In genomic region chr1:200895801-200896570, GRCh38 we compare ENCODE assay signal across 14 cellular contexts. TPM values are rescaled to one million over a fixed set of nuclear protein-coding genes. Genes with fewer than 3 reads are reported as not detected.
DNase-seq lines count a peak whose midpoint lies in the region; ATAC-seq lines count a peak whose summit lies in the region.
"Had no signal": no experiment of that assay in that cellular context is flagged by ENCODE, and none has a peak within 500 bp of the region (broad histone marks: within the 10 kb centered on the region; RNA-seq: fewer than 3 reads in every experiment).

No MANE protein-coding gene starts in this region.

- peak overlapping the region; percentile 66 for H3K56ac ChIP-seq in mesendoderm (ENCODE audit: low read length)

- peak overlapping the region; percentile 11 for H3K4me2 ChIP-seq in mesendoderm (ENCODE audit: low read length)

- no peak overlapping the region for H2BK5ac ChIP-seq in mesendoderm (ENCODE audit: low read length)

- WGBS in mesendoderm (ENCODE audit: extremely low coverage, insufficient coverage, low lambda C conversion rate): no CpG with 5 or more reads among the region's 9 CpGs

- H3K4ac ChIP-seq in mesendoderm (ENCODE audit: low read depth, low read length): no peak overlapping the region

- no peak overlapping the region for H3K9ac ChIP-seq in mesendoderm (ENCODE audit: low read length)

- ATAC-seq in GM18498 (IDR thresholded peaks at IDR 0.05; ENCODE audit: unreplicated experiment): peak; percentile 34
- peak; percentile 61 for ATAC-seq in HG02943 (IDR thresholded peaks at IDR 0.05; ENCODE audit: low read depth, unreplicated experiment)
- ATAC-seq in GM19351 (IDR thresholded peaks at IDR 0.05; ENCODE audit: unreplicated experiment): no peak
- ATAC-seq in GM21526 (IDR thresholded peaks at IDR 0.05; ENCODE audit: low FRiP score, unreplicated experiment): no peak

- H3K36me3 ChIP-seq in SJCRH30: peaks cover 5% of the 10 kb centered on the region; the same call in 1 of the 2 replicates
- H3K36me3 ChIP-seq in mesendoderm (ENCODE audit: control insufficient read depth, insufficient read depth, low read length): peaks cover 10% of the 10 kb centered on the region
- H3K36me3 ChIP-seq: tibial nerve had no signal

- no peak overlapping the region for H2BK15ac ChIP-seq in mesendoderm (replicated peaks; ENCODE audit: low read depth)

- no peak overlapping the region for H2AK5ac ChIP-seq in mesendoderm (ENCODE audit: low read length)

- H3K79me1 ChIP-seq in mesendoderm (ENCODE audit: low read length): peaks cover 22% of the 10 kb centered on the region

- H3K23ac ChIP-seq in mesendoderm (ENCODE audit: low read length): no peak overlapping the region

- no peak overlapping the region for H2BK120ac ChIP-seq in mesendoderm (ENCODE audit: low read depth, low read length)

- no peaks in the 10 kb centered on the region for H3K27me3 ChIP-seq in SJCRH30
- no peaks in the 10 kb centered on the region for H3K27me3 ChIP-seq in mesendoderm (ENCODE audit: insufficient read depth, low read length, poor library complexity)

- H3K4me1 ChIP-seq in SJCRH30 (peaks cover 23% of the 10 kb centered on the region), mesendoderm (ENCODE audit: control insufficient read depth, low read depth, low read length) (peaks cover 23% of the 10 kb centered on the region)

- H3K4me3 ChIP-seq in SJCRH30 (no peak overlapping the region), mesendoderm (ENCODE audit: low read length) (no peak overlapping the region)

- H3K27ac ChIP-seq in SJCRH30 (peak overlapping the region; percentile 66), mesendoderm (ENCODE audit: low read depth, low read length) (no peak overlapping the region)

- DNase-seq in SJCRH30 (peak in 1 of 2 experiments; percentile 55), mesendoderm (no peak), RKO (ENCODE audit: low spot score) (no peak)
- DNase-seq in stimulated activated naive CD4-positive, alpha-beta T cell (lab: John Stamatoyannopoulos, UW): no peak
- DNase-seq: amygdala; CD4-positive, CD25-positive, alpha-beta regulatory T cell; GOT3; NCI-H187 treated with DMSO at 0.1 percent for 48 hours had no signal

- H3K9me3 ChIP-seq in SJCRH30 (replicated peaks): no peaks in the 10 kb centered on the region
- H3K9me3 ChIP-seq: tibial nerve had no signal

- H3K79me2 ChIP-seq in mesendoderm (ENCODE audit: control insufficient read depth, insufficient read depth, low read length): peaks cover 53% of the 10 kb centered on the region

- no peak overlapping the region for H3K18ac ChIP-seq in mesendoderm (ENCODE audit: low read length)

- no peak overlapping the region for H4K5ac ChIP-seq in mesendoderm (ENCODE audit: low read length)

- no peak overlapping the region for H4K8ac ChIP-seq in mesendoderm (ENCODE audit: low read depth, low read length)

RNA-seq across cellular contexts. Expression of gene INAVA, which starts 1.3 kb away (rescaled TPM):
- total RNA-seq in SJCRH30 (2014; rRNA removed; shearing (Covaris generic)): 16.1 and 19.8 TPM in 2 replicates
- polyA plus RNA-seq in mesendoderm (2013, experiment 1 of 2): 34.9 TPM
- 36.1 TPM for polyA plus RNA-seq in mesendoderm (2013, experiment 2 of 2)
- total RNA-seq: CD4-positive, CD25-positive, alpha-beta regulatory T cell; tibial nerve had no signal

RNA-seq across cellular contexts. Expression of gene GPR25, which starts 23.2 kb away (rescaled TPM):
- total RNA-seq in SJCRH30 (2014; rRNA removed; shearing (Covaris generic)): not detected in 2 replicates
- not detected for polyA plus RNA-seq in mesendoderm (2013, experiment 1 of 2)
- polyA plus RNA-seq in mesendoderm (2013, experiment 2 of 2): not detected
- total RNA-seq: skeletal muscle tissue, tibial nerve had no signal

Comparison
In these comparisons a context has a peak if more than half of its experiments do, and no peak if none do; other contexts are left out.
1. ATAC-seq: peak in GM18498 (single experiment) and HG02943 (single experiment); none in GM19351 (single experiment) and GM21526 (single experiment).